Comparison of ENCODE assay signal across 8 cellular contexts in the genomic region with DNA sequence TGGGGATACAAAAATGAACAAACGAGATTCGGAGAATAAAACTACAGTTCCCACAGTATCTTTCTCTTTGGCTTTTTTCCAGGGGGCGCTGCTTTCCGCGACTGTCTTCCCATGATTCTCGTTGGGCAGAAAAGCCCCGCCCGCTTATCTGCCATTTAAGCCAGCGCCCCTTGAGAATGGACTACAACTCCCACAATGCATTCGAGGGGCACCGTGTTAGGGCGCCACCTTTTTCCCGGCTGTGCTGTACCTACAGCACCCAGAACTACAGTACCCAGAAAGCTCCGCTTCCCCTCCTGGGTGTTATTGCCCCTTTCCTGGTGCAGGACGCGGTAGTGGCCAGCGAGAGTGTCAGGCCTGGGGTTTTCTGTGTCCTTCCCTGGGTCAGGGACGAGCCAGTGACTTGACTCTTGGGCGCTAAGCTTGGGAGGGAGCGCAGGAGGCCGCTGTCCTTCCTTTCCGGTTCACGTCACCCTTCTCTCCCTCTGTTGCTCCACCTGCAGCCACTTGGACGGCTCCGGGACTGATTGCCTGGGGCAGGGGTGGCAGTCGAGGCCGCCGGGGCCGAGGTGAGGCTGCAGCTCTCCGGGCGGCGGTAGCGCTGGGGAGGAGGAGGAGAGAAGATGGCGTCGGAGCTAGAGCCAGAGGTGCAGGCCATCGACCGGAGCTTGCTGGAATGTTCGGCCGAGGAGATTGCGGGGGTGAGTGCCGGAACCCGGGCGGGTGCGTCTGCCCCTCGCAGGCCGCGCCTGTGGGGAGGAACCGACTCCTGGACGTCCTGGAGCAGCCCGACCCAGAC. TPM values are rescaled to one million over a fixed set of nuclear protein-coding genes. Genes with fewer than 3 reads are reported as not detected.
DNase-seq lines count a peak whose midpoint lies in the region; ATAC-seq, FAIRE-seq and TF ChIP-seq lines count a peak whose summit lies in the region.

Gene UBR2 (plus strand): TSS at position 333 of the 799 bp plus-strand sequence. CDS start 291 bp downstream, at position 624.

- peak; percentile 32; the same call in 1 of the 2 replicates for TF ChIP-seq CTCF in GM12874 (IDR thresholded peaks at IDR 0.05; ENCODE audit: insufficient read depth, low read depth, low read length)
- no peak for TF ChIP-seq CTCF in pancreas (IDR thresholded peaks at IDR 0.05)
- peak in 1 of 2 experiments; percentile 14 for TF ChIP-seq CTCF in tibial artery (IDR thresholded peaks at IDR 0.05)

- peak; percentile 89 for DNase-seq in NCI-H1417 treated with DMSO at 0.1 percent for 48 hours (lab: John Stamatoyannopoulos, UW)
- DNase-seq in SW480 (ENCODE audit: low spot score) = peak; percentile 98
- DNase-seq in activated naive CD8-positive, alpha-beta T cell treated with anti-CD3 and anti-CD28 coated beads, Interleukin-2, amount 50 U/mL, for 24 hours = peak; percentile 88
- peak; percentile 97 for DNase-seq in Right ventricle myocardium superior
- DNase-seq in pancreas = peak; percentile 85 to 98 (median 97)
- peak; percentile 98 to 99 for DNase-seq in tibial artery

- peak; percentile 95 for ATAC-seq in HG02763 (IDR thresholded peaks at IDR 0.05; ENCODE audit: unreplicated experiment)
- ATAC-seq in activated naive CD8-positive, alpha-beta T cell treated with anti-CD3 and anti-CD28 coated beads, Interleukin-2, amount 50 U/mL, for 24 hours = peak; percentile 99
- ATAC-seq in Right ventricle myocardium superior (ENCODE audit: poor library complexity) = peak; percentile 97
- ATAC-seq in pancreas = peak; percentile 90 to 96 (median 93)

- H3K4me3 ChIP-seq in pancreas = peak within 1 kb of the TSS; percentile 58 to 81 (median 70)
- H3K4me3 ChIP-seq in tibial artery = peak within 1 kb of the TSS; percentile 97 to 98

- intact Hi-C loops in Right ventricle myocardium superior (cut with DNase I) = no loop called here
- intact Hi-C loops in pancreas (cut with DNase I) = no loop called here
- intact Hi-C loops in tibial artery (cut with DNase I; ENCODE audit: low total_unique reads) = loop anchor here (5.0 kb wide), 1 partner anchor 183 kb away; the partner anchor contains the start of gene TBCC

- WGBS in pancreas, 2 donors = 0% methylated on average over 46 to 50 of the region's 50 CpGs

- H3K4me1 ChIP-seq in pancreas (peaks cover 0 to 17% (median 0%) of the 10 kb centered on the region in 3 donors), tibial artery (peaks cover 0 to 33% (median 16%) of the 10 kb centered on the region in 4 donors)

- H3K36me3 ChIP-seq in pancreas (no peaks in the 10 kb centered on the region), tibial artery (no peaks in the 10 kb centered on the region)

- H3K9me3 ChIP-seq in pancreas = no peaks in the 10 kb centered on the region
- no peaks in the 10 kb centered on the region for H3K9me3 ChIP-seq in tibial artery

- H3K4me3 Mint-ChIP-seq in activated naive CD8-positive, alpha-beta T cell treated with anti-CD3 and anti-CD28 coated beads, Interleukin-2, amount 50 U/mL, for 24 hours = peak within 1 kb of the TSS; percentile 98

- peaks cover 1% of the 10 kb centered on the region for H3K9me3 Mint-ChIP-seq in activated naive CD8-positive, alpha-beta T cell treated with anti-CD3 and anti-CD28 coated beads, Interleukin-2, amount 50 U/mL, for 24 hours

- H3K27ac Mint-ChIP-seq in activated naive CD8-positive, alpha-beta T cell treated with anti-CD3 and anti-CD28 coated beads, Interleukin-2, amount 50 U/mL, for 24 hours = peak within 1 kb of the TSS; percentile 90

- FAIRE-seq in pancreas (lab: Jason Lieb, UNC) = peak; percentile 93

- peaks cover 33% of the 10 kb centered on the region for H3K4me1 Mint-ChIP-seq in activated naive CD8-positive, alpha-beta T cell treated with anti-CD3 and anti-CD28 coated beads, Interleukin-2, amount 50 U/mL, for 24 hours

- peaks cover 21% of the 10 kb centered on the region for H3K36me3 Mint-ChIP-seq in activated naive CD8-positive, alpha-beta T cell treated with anti-CD3 and anti-CD28 coated beads, Interleukin-2, amount 50 U/mL, for 24 hours (ENCODE audit: low read depth)

- H3K27me3 Mint-ChIP-seq in activated naive CD8-positive, alpha-beta T cell treated with anti-CD3 and anti-CD28 coated beads, Interleukin-2, amount 50 U/mL, for 24 hours = peaks cover 2% of the 10 kb centered on the region

- H3K27me3 ChIP-seq in pancreas (no peaks in the 10 kb centered on the region), tibial artery (no peaks in the 10 kb centered on the region)

- H3K27ac ChIP-seq in pancreas = peak within 1 kb of the TSS; percentile 82 to 99 (median 90)
- peak within 1 kb of the TSS; percentile 97 to 99 for H3K27ac ChIP-seq in tibial artery

RNA-seq across cellular contexts. Expression of gene UBR2, which starts in this region (rescaled TPM):
- total RNA-seq in Right ventricle myocardium superior = 32.0 TPM
- total RNA-seq in pancreas = 10 to 100 TPM; 15.4 to 22.0 (median 18.5) TPM
- polyA plus RNA-seq in pancreas = 10 to 100 TPM in 1 of 2 donors, 1 to 10 TPM in 1; 9.4 to 11.5 TPM

Comparison
In these comparisons a context has a peak if more than half of its experiments do, and no peak if none do; other contexts are left out.
1. Peak in every context shown above with its lines: DNase-seq, ATAC-seq, H3K4me3 ChIP-seq and H3K27ac ChIP-seq.